8 cellular contexts compared by ENCODE assay signal in the genomic region with DNA sequence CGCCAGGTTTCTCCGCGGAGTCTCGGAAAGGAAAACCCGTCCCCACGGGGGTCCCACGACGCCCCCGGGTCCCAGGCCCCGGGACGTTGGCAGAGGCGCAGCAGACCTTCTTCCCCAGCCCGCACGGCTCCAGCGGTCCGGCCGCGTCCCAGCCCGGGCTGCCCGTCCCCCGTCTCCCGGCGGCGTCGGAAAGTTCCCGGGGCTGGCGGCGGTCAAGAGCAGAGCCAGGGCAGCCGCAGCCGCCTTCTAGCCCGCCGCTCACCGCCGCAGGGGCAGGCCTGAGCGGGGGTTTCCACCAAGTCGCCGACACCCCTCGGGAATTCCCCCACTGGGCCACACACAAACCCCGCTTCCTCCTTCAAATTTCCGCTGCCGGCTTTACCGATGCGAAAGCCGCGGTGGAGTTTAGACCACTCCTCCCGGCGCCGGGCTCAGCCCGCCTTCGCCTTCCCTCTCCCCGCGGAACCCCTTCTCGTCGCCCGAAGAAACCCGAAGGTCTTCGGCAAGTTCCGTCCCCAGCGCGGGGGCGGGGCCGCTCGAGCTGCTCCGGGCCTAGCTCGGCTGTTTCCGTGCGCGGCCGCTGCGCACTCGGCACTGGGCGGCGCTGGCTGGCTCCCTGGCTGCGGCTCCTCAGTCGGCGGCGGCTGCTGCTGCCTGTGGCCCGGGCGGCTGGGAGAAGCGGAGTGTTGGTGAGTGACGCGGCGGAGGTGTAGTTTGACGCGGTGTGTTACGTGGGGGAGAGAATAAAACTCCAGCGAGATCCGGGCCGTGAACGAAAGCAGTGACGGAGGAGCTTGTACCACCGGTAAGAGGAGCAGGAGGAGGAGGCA. TPM values are rescaled to one million over a fixed set of nuclear protein-coding genes. Genes with fewer than 3 reads are reported as not detected.
DNase-seq lines count a peak whose midpoint lies in the region; ATAC-seq and TF ChIP-seq lines count a peak whose summit lies in the region.

A gene (plus strand): TSS at position 633 of the 830 bp plus-strand sequence. CDS start 25,674 bp downstream, outside the sequence.

- H3K4me3 ChIP-seq in GM12864 (ENCODE audit: low read depth, low read length) (peak within 1 kb of the TSS; percentile 87), parathyroid adenoma (ENCODE audit: low read depth, low read length) (peak within 1 kb of the TSS; percentile 87), tibial nerve (peak within 1 kb of the TSS; percentile 68 to 82 (median 78))

- intact Hi-C loops in Right ventricle myocardium superior (cut with DNase I), result loop anchor here (5.0 to 10.0 kb wide), 2 partner anchors 45 to 93 kb away; no protein-coding TSS in a partner anchor

- H3K27ac ChIP-seq in parathyroid adenoma (peak within 1 kb of the TSS; percentile 97), tibial nerve (peak within 1 kb of the TSS; percentile 96 to 99 (median 98))

- 1% methylated on average over 65 to 88 of the region's 92 CpGs for WGBS in tibial nerve, 2 donors

- H3K36me3 ChIP-seq in parathyroid adenoma (ENCODE audit: control insufficient read depth, insufficient read depth, low read length) (no peaks in the 10 kb centered on the region), tibial nerve (no peaks in the 10 kb centered on the region)

- no peak for TF ChIP-seq CTCF in GM12864 (IDR thresholded peaks at IDR 0.05; ENCODE audit: low read depth, low read length, missing control alignments)
- peak; percentile 43 for TF ChIP-seq CTCF in parathyroid adenoma (IDR thresholded peaks at IDR 0.05)
- peak in 3 of 5 experiments; percentile 34 to 42 (median 38) for TF ChIP-seq CTCF in tibial nerve (IDR thresholded peaks at IDR 0.05)

- DNase-seq in GM12864 (ENCODE audit: low read depth) (peak; percentile 94), NCI-H1417 (lab: John Stamatoyannopoulos, UW) (peak; percentile 94 to 98 (median 96)), SW 1271 (lab: John Stamatoyannopoulos, UW) (peak; percentile 98 to 99), Right ventricle myocardium superior (peak; percentile 99), tibial nerve (ENCODE audit: low spot score in 2 of 2) (peak; percentile 98 to 100)
- peak; percentile 99 for DNase-seq in activated naive CD8-positive, alpha-beta T cell treated with anti-CD3 and anti-CD28 coated beads, Interleukin-2, amount 50 U/mL, for 16 hours (ENCODE audit: low read depth, low spot score)

- peak within 1 kb of the TSS; percentile 73 for H3K9ac ChIP-seq in parathyroid adenoma

- H3K9me3 ChIP-seq in parathyroid adenoma (ENCODE audit: control insufficient read depth, low read length) (no peaks in the 10 kb centered on the region), tibial nerve (no peaks in the 10 kb centered on the region)

- H3K27me3 ChIP-seq in parathyroid adenoma (ENCODE audit: control insufficient read depth, insufficient read depth, low read length), result no peaks in the 10 kb centered on the region
- H3K27me3 ChIP-seq in tibial nerve, result no peaks in the 10 kb centered on the region

- no peaks in the 10 kb centered on the region for H3K79me2 ChIP-seq in parathyroid adenoma

- H3K4me1 ChIP-seq in parathyroid adenoma, result peaks cover 6% of the 10 kb centered on the region
- H3K4me1 ChIP-seq in tibial nerve, result peaks cover 0 to 45% (median 34%) of the 10 kb centered on the region in 4 donors

- peak; percentile 38 to 96 for TF ChIP-seq EP300 in tibial nerve (IDR thresholded peaks at IDR 0.05)

- TF ChIP-seq POLR2A in tibial nerve (IDR thresholded peaks at IDR 0.05), result peak; percentile 88 to 97

- H3K4me2 ChIP-seq in parathyroid adenoma (ENCODE audit: low read length), result peak within 1 kb of the TSS; percentile 79

- peak within 1 kb of the TSS; percentile 97 for H2AFZ ChIP-seq in parathyroid adenoma

- ATAC-seq in HG02759 (IDR thresholded peaks at IDR 0.05; ENCODE audit: unreplicated experiment) (peak; percentile 85), Right ventricle myocardium superior (ENCODE audit: poor library complexity) (peak; percentile 96)

RNA-seq across cellular contexts. Expression of the gene that starts here (rescaled TPM):
- total RNA-seq in Right ventricle myocardium superior (47.9 TPM), tibial nerve (10 to 100 TPM; 28.9 to 67.7 (median 34.0) TPM)

Comparison
In these comparisons a context has a peak if more than half of its experiments do, and no peak if none do; other contexts are left out.
1. Peak in every context shown above with its lines: DNase-seq, ATAC-seq, H3K4me3 ChIP-seq and H3K27ac ChIP-seq.